Comparison of ENCODE assay signal across 20 cellular contexts in genomic region chr11:73951797-73952196, GRCh38. TPM values are rescaled to one million over a fixed set of nuclear protein-coding genes. Genes with fewer than 3 reads are reported as not detected.
DNase-seq lines count a peak whose midpoint lies in the region; ATAC-seq, FAIRE-seq and TF ChIP-seq lines count a peak whose summit lies in the region.
"Had no signal": no experiment of that assay in that cellular context is flagged by ENCODE, and none has a peak within 500 bp of the region (broad histone marks: within the 10 kb centered on the region; RNA-seq: fewer than 3 reads in every experiment).

No MANE protein-coding gene starts in this region.

- TF ChIP-seq CTCF in natural killer cell (IDR thresholded peaks at IDR 0.05) (no peak), thyroid gland (IDR thresholded peaks at IDR 0.05) (no peak), tibial artery (IDR thresholded peaks at IDR 0.05) (no peak)

- no peaks in the 10 kb centered on the region for H3K4me1 ChIP-seq in thyroid gland
- no peaks in the 10 kb centered on the region for H3K4me1 ChIP-seq in tibial artery

- H3K9me3 ChIP-seq in thyroid gland (no peaks in the 10 kb centered on the region), tibial artery (no peaks in the 10 kb centered on the region)

- intact Hi-C loops in natural killer cell (cut with micrococcal nuclease) (no loop called here), thyroid gland (cut with DNase I) (no loop called here), tibial artery (cut with DNase I; ENCODE audit: low total_unique reads) (no loop called here)

- no peaks in the 10 kb centered on the region for H3K4me1 Mint-ChIP-seq in natural killer cell treated with Interleukin-12 subunit alpha and Interleukin-12 subunit beta and Interleukin-15 and Interleukin-18, amount 100 ng/mL, for 72 hours (ENCODE audit: low read depth in 2 of 2)
- no peaks in the 10 kb centered on the region for H3K4me1 Mint-ChIP-seq in natural killer cell
- H3K4me1 Mint-ChIP-seq: activated naive CD8-positive, alpha-beta T cell treated with anti-CD3 and anti-CD28 coated beads, Interleukin-2, amount 50 U/mL, for 24 hours; memory B cell had no signal

- no peak overlapping the region for H3K4me3 Mint-ChIP-seq in natural killer cell treated with Interleukin-12 subunit alpha and Interleukin-12 subunit beta and Interleukin-15 and Interleukin-18, amount 100 ng/mL, for 72 hours
- H3K4me3 Mint-ChIP-seq in natural killer cell, result no peak overlapping the region
- H3K4me3 Mint-ChIP-seq: activated naive CD8-positive, alpha-beta T cell treated with anti-CD3 and anti-CD28 coated beads, Interleukin-2, amount 50 U/mL, for 24 hours; memory B cell; naive thymus-derived CD8-positive, alpha-beta T cell had no signal

- peaks cover 11 to 12% of the 10 kb centered on the region in 2 donors for H3K27me3 Mint-ChIP-seq in natural killer cell treated with Interleukin-12 subunit alpha and Interleukin-12 subunit beta and Interleukin-15 and Interleukin-18, amount 100 ng/mL, for 72 hours
- H3K27me3 Mint-ChIP-seq in natural killer cell (ENCODE audit: low read depth in 2 of 2), result peaks cover 9 to 11% of the 10 kb centered on the region in 2 donors

- no peaks in the 10 kb centered on the region for H3K9me3 Mint-ChIP-seq in natural killer cell treated with Interleukin-12 subunit alpha and Interleukin-12 subunit beta and Interleukin-15 and Interleukin-18, amount 100 ng/mL, for 72 hours
- no peaks in the 10 kb centered on the region for H3K9me3 Mint-ChIP-seq in natural killer cell
- H3K9me3 Mint-ChIP-seq: activated naive CD8-positive, alpha-beta T cell treated with anti-CD3 and anti-CD28 coated beads, Interleukin-2, amount 50 U/mL, for 24 hours; activated T-helper 2 cell treated with anti-CD3 and anti-CD28 coated beads, Interferon-gamma antibody, Interleukin-2, Interleukin-4, amounts not matched to agents 10 μg/mL and 5 μg/mL and 100 μg/mL, durations not matched to agents 14 hours and 24 hours and 36 hours; memory B cell; naive thymus-derived CD8-positive, alpha-beta T cell had no signal

- no peak for FAIRE-seq in urothelium cell line (lab: Jason Lieb, UNC)
- FAIRE-seq: TTC549 had no signal

- H3K27ac Mint-ChIP-seq in natural killer cell treated with Interleukin-12 subunit alpha and Interleukin-12 subunit beta and Interleukin-15 and Interleukin-18, amount 100 ng/mL, for 72 hours, result no peak overlapping the region
- H3K27ac Mint-ChIP-seq in natural killer cell, result no peak overlapping the region
- H3K27ac Mint-ChIP-seq: activated naive CD8-positive, alpha-beta T cell treated with anti-CD3 and anti-CD28 coated beads, Interleukin-2, amount 50 U/mL, for 24 hours; activated T-helper 2 cell treated with anti-CD3 and anti-CD28 coated beads, Interferon-gamma antibody, Interleukin-2, Interleukin-4, amounts not matched to agents 10 μg/mL and 5 μg/mL and 100 μg/mL, durations not matched to agents 14 hours and 24 hours and 36 hours; memory B cell had no signal

- TF ChIP-seq POLR2A in thyroid gland (IDR thresholded peaks at IDR 0.05), result no peak

- no peaks in the 10 kb centered on the region for H3K27me3 ChIP-seq in thyroid gland
- peaks cover 0 to under 1% of the 10 kb centered on the region in 2 donors for H3K27me3 ChIP-seq in tibial artery
- H3K27me3 ChIP-seq: hepatocyte had no signal

- no peaks in the 10 kb centered on the region for H3K36me3 Mint-ChIP-seq in natural killer cell treated with Interleukin-12 subunit alpha and Interleukin-12 subunit beta and Interleukin-15 and Interleukin-18, amount 100 ng/mL, for 72 hours
- no peaks in the 10 kb centered on the region for H3K36me3 Mint-ChIP-seq in natural killer cell
- H3K36me3 Mint-ChIP-seq: memory B cell; naive thymus-derived CD8-positive, alpha-beta T cell had no signal

- DNase-seq in natural killer cell treated with Interleukin-12 subunit alpha and Interleukin-12 subunit beta and Interleukin-15 and Interleukin-18, amount 100 ng/mL, for 72 hours (ENCODE audit: low spot score), result peak; percentile 32
- no peak for DNase-seq in natural killer cell
- peak; percentile 65 for DNase-seq in NCI-H345 treated with DMSO at 0.1 percent for 48 hours (lab: John Stamatoyannopoulos, UW; ENCODE audit: unreplicated experiment)
- no peak for DNase-seq in epithelial cell of prostate (ENCODE audit: low read depth, low spot score)
- peak; percentile 54 for DNase-seq in urothelium cell line (ENCODE audit: low spot score)
- no peak for DNase-seq in thyroid gland
- DNase-seq in substantia nigra (lab: John Stamatoyannopoulos, UW), result no peak
- DNase-seq in tibial artery, result no peak
- DNase-seq: activated naive CD8-positive, alpha-beta T cell treated with anti-CD3 and anti-CD28 coated beads, Interleukin-2, amount 50 U/mL, for 24 hours; cortex of kidney; HCEC 1CT; naive thymus-derived CD8-positive, alpha-beta T cell; NCI-H2227 treated with DMSO at 0.1 percent for 48 hours; stimulated activated CD4-positive, alpha-beta T cell treated with anti-CD3 and anti-CD28 coated beads, Interleukin-12 subunit alpha, Interleukin-12 subunit beta, amount 100 ng/mL, for 4 hours had no signal

- WGBS in thyroid gland, 2 donors, result 86 to 89% methylated on average over 7 of the region's 7 CpGs

- H3K27ac ChIP-seq in epithelial cell of prostate (peak overlapping the region; percentile 79), thyroid gland (no peak overlapping the region), substantia nigra (ENCODE audit: low read depth, low read length, poor library complexity, severe bottlenecking) (no peak overlapping the region), tibial artery (no peak overlapping the region)
- H3K27ac ChIP-seq: C4-2B, hepatocyte had no signal

- H3K4me3 ChIP-seq in thyroid gland (replicated peaks in 1 of 3), result no peak overlapping the region
- no peak overlapping the region for H3K4me3 ChIP-seq in tibial artery
- H3K4me3 ChIP-seq: hepatocyte had no signal

- no peaks in the 10 kb centered on the region for H3K36me3 ChIP-seq in thyroid gland
- H3K36me3 ChIP-seq in tibial artery, result no peaks in the 10 kb centered on the region

- no peak for ATAC-seq in natural killer cell treated with Interleukin-12 subunit alpha and Interleukin-12 subunit beta and Interleukin-15 and Interleukin-18, amount 100 ng/mL, for 72 hours
- no peak for ATAC-seq in natural killer cell
- ATAC-seq: activated naive CD8-positive, alpha-beta T cell treated with anti-CD3 and anti-CD28 coated beads, Interleukin-2, amount 50 U/mL, for 24 hours; naive thymus-derived CD8-positive, alpha-beta T cell had no signal

RNA-seq across cellular contexts. Expression of gene DNAJB13, which starts 1.0 kb away (rescaled TPM):
- total RNA-seq in natural killer cell treated with Interleukin-12 subunit alpha and Interleukin-12 subunit beta and Interleukin-15 and Interleukin-18, amount 100 ng/mL, for 72 hours, result under 1 TPM in 1 of 2 donors, not detected in 1; 0.47 TPM
- total RNA-seq in natural killer cell, result under 1 TPM in 1 of 3 donors, not detected in 2; 0.45 TPM
- under 1 TPM in 1 of 4 donors, not detected in 3; 0.75 TPM for total RNA-seq in thyroid gland
- total RNA-seq: subcutaneous adipose tissue had no signal

RNA-seq across cellular contexts. Expression of gene UCP2, which starts 30.8 kb away (rescaled TPM):
- 100 to 1,000 TPM; 333 to 668 TPM for total RNA-seq in natural killer cell treated with Interleukin-12 subunit alpha and Interleukin-12 subunit beta and Interleukin-15 and Interleukin-18, amount 100 ng/mL, for 72 hours
- total RNA-seq in natural killer cell (100 to 1,000 TPM; 463 to 946 (median 562) TPM), thyroid gland (10 to 100 TPM; 41.4 to 97.0 (median 52.5) TPM)

RNA-seq across cellular contexts. Expression of gene UCP3, which starts 57.1 kb away (rescaled TPM):
- total RNA-seq in natural killer cell treated with Interleukin-12 subunit alpha and Interleukin-12 subunit beta and Interleukin-15 and Interleukin-18, amount 100 ng/mL, for 72 hours, result 1 to 10 TPM; 5.2 to 7.2 TPM
- total RNA-seq in natural killer cell, result 1 to 10 TPM; 7.8 to 8.6 (median 8.5) TPM
- total RNA-seq in thyroid gland, result 1 to 10 TPM; 3.1 to 3.6 (median 3.4) TPM

Comparison
In these comparisons a context has a peak if more than half of its experiments do, and no peak if none do; other contexts are left out.
1. DNase-seq: peak in natural killer cell treated with Interleukin-12 subunit alpha and Interleukin-12 subunit beta and Interleukin-15 and Interleukin-18, amount 100 ng/mL, for 72 hours (single experiment), NCI-H345 treated with DMSO at 0.1 percent for 48 hours (single experiment) and urothelium cell line (single experiment); none in natural killer cell (single experiment), epithelial cell of prostate (single experiment), thyroid gland (0 of 2), substantia nigra (0 of 49) and tibial artery (0 of 2).